9 cellular contexts compared by ENCODE assay signal in the genomic region with DNA sequence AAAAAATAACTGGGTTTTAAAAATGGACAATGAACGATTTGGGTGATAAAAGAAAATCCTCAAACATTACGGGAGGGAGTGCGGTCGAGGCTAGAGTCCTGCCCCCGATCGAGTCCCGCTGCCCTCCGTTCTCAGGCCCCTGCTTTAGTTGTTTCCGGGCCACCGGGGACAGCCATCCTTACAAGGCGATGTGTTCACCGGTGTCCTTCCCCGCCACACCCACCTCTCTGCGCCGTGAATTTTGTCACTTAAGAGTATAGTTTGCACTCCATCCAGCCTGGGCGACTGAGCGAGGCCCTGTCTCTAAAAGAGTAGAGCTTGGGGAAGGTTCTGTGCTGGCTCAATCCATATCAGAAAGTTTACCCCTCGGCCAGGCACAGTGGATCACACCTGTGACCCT. TPM values are rescaled to one million over a fixed set of nuclear protein-coding genes. Genes with fewer than 3 reads are reported as not detected.
DNase-seq lines count a peak whose midpoint lies in the region; ATAC-seq and TF ChIP-seq lines count a peak whose summit lies in the region.
"Had no signal": no experiment of that assay in that cellular context is flagged by ENCODE, and none has a peak within 500 bp of the region (broad histone marks: within the 10 kb centered on the region; RNA-seq: fewer than 3 reads in every experiment).

No MANE protein-coding gene starts in this region.

- no peak for ATAC-seq in central memory CD8-positive, alpha-beta T cell (replicated peaks; ENCODE audit: extremely low read depth, poor library complexity, severe bottlenecking)
- no peak for ATAC-seq in mucosa of descending colon
- no peak for ATAC-seq in GM21529 (IDR thresholded peaks at IDR 0.05; ENCODE audit: unreplicated experiment)
- no peak for ATAC-seq in GM21447 (IDR thresholded peaks at IDR 0.05; ENCODE audit: unreplicated experiment)
- ATAC-seq in GM21825 (IDR thresholded peaks at IDR 0.05; ENCODE audit: unreplicated experiment), result no peak

- TF ChIP-seq EP300 in transverse colon (IDR thresholded peaks at IDR 0.05; ENCODE audit: low read depth), result no peak

- in situ Hi-C loops in transverse colon (cut with MboI; ENCODE audit: low pct_ligation_motif_present in 1 of 4, low pct_unique_long_range_greater_than_20kb in 1 of 4, low sequenced_read_pairs in 3 of 4), result no loop called here

- no peaks in the 10 kb centered on the region for H3K9me3 Mint-ChIP-seq in activated naive CD4-positive, alpha-beta T cell treated with anti-CD3 and anti-CD28 coated beads, Interleukin-2, amount 50 U/mL, for 24 hours
- no peaks in the 10 kb centered on the region for H3K9me3 Mint-ChIP-seq in central memory CD8-positive, alpha-beta T cell

- TF ChIP-seq CTCF in mucosa of descending colon (IDR thresholded peaks at IDR 0.05), result no peak
- TF ChIP-seq CTCF in transverse colon (IDR thresholded peaks at IDR 0.05), result no peak

- DNase-seq in activated naive CD4-positive, alpha-beta T cell treated with anti-CD3 and anti-CD28 coated beads, Interleukin-2, amount 50 U/mL, for 16 hours, result no peak
- DNase-seq in central memory CD8-positive, alpha-beta T cell (ENCODE audit: low spot score in 2 of 2), result no peak
- DNase-seq in mucosa of descending colon (peak in 2 of 3 donors; percentile 39 to 48), transverse colon (no peak)
- DNase-seq: NCI-H1105 treated with DMSO at 0.1 percent for 48 hours had no signal

- H3K36me3 ChIP-seq in mucosa of descending colon (ENCODE audit: low read depth), result no peaks in the 10 kb centered on the region
- H3K36me3 ChIP-seq in transverse colon, result no peaks in the 10 kb centered on the region

- intact Hi-C loops in mucosa of descending colon (cut with DNase I, micrococcal nuclease), result no loop called here
- intact Hi-C loops in transverse colon (cut with DNase I; ENCODE audit: low total_unique reads), result no loop called here

- no peaks in the 10 kb centered on the region for H3K9me3 ChIP-seq in mucosa of descending colon
- no peaks in the 10 kb centered on the region for H3K9me3 ChIP-seq in transverse colon

- WGBS in transverse colon (ENCODE audit: low coverage in 1 of 2), 2 donors, result 90 to 91% methylated on average over 15 to 18 of the region's 18 CpGs

- H3K27ac Mint-ChIP-seq in activated naive CD4-positive, alpha-beta T cell treated with anti-CD3 and anti-CD28 coated beads, Interleukin-2, amount 50 U/mL, for 24 hours, result peak overlapping the region; percentile 43
- H3K27ac Mint-ChIP-seq in central memory CD8-positive, alpha-beta T cell (ENCODE audit: low read depth), result peak overlapping the region; percentile 72

- no peaks in the 10 kb centered on the region for H3K27me3 ChIP-seq in transverse colon

- H3K36me3 Mint-ChIP-seq in activated naive CD4-positive, alpha-beta T cell treated with anti-CD3 and anti-CD28 coated beads, Interleukin-2, amount 50 U/mL, for 24 hours, result no peaks in the 10 kb centered on the region
- peaks cover 7% of the 10 kb centered on the region for H3K36me3 Mint-ChIP-seq in central memory CD8-positive, alpha-beta T cell (ENCODE audit: insufficient read depth)

- no peaks in the 10 kb centered on the region for H3K27me3 Mint-ChIP-seq in activated naive CD4-positive, alpha-beta T cell treated with anti-CD3 and anti-CD28 coated beads, Interleukin-2, amount 50 U/mL, for 24 hours
- no peaks in the 10 kb centered on the region for H3K27me3 Mint-ChIP-seq in central memory CD8-positive, alpha-beta T cell

- peak overlapping the region; percentile 52 for H3K4me3 Mint-ChIP-seq in activated naive CD4-positive, alpha-beta T cell treated with anti-CD3 and anti-CD28 coated beads, Interleukin-2, amount 50 U/mL, for 24 hours
- H3K4me3 Mint-ChIP-seq in central memory CD8-positive, alpha-beta T cell, result peak overlapping the region; percentile 84

- TF ChIP-seq POLR2A in transverse colon (IDR thresholded peaks at IDR 0.05), result no peak

- H3K27ac ChIP-seq in transverse colon, result peak overlapping the region; percentile 93 to 98 (median 94)

- H3K4me3 ChIP-seq in mucosa of descending colon (no peak overlapping the region), transverse colon (no peak overlapping the region)

- H3K4me1 ChIP-seq in mucosa of descending colon (ENCODE audit: low read depth) (peaks cover 18% of the 10 kb centered on the region), transverse colon (peaks cover 14 to 33% (median 26%) of the 10 kb centered on the region in 4 donors)

- peaks cover 29% of the 10 kb centered on the region for H3K4me1 Mint-ChIP-seq in activated naive CD4-positive, alpha-beta T cell treated with anti-CD3 and anti-CD28 coated beads, Interleukin-2, amount 50 U/mL, for 24 hours
- H3K4me1 Mint-ChIP-seq in central memory CD8-positive, alpha-beta T cell, result peaks cover 32% of the 10 kb centered on the region

RNA-seq across cellular contexts. Expression of gene ULK1, which starts 2.9 kb away (rescaled TPM):
- total RNA-seq in mucosa of descending colon (10 to 100 TPM; 20.0 to 60.4 (median 28.3) TPM), transverse colon (100 to 1,000 TPM in 1 of 4 donors, 10 to 100 TPM in 3; 17.5 to 140 (median 28.0) TPM)

RNA-seq across cellular contexts. Expression of gene PUS1, which starts 31.8 kb away (rescaled TPM):
- total RNA-seq in mucosa of descending colon, result 10 to 100 TPM; 21.0 to 28.3 (median 22.9) TPM
- total RNA-seq in transverse colon, result 10 to 100 TPM; 11.9 to 48.8 (median 23.1) TPM

RNA-seq across cellular contexts. Expression of gene EP400, which starts 52.5 kb away (rescaled TPM):
- total RNA-seq in mucosa of descending colon (10 to 100 TPM; 34.9 to 47.8 (median 40.7) TPM), transverse colon (10 to 100 TPM; 25.4 to 67.3 (median 37.5) TPM)

Comparison
In these comparisons a context has a peak if more than half of its experiments do, and no peak if none do; other contexts are left out.
1. DNase-seq: peak in mucosa of descending colon (2 of 3); none in activated naive CD4-positive, alpha-beta T cell treated with anti-CD3 and anti-CD28 coated beads, Interleukin-2, amount 50 U/mL, for 16 hours (single experiment), central memory CD8-positive, alpha-beta T cell (0 of 2) and transverse colon (single experiment).